Comparison of ENCODE assay signal across 23 cellular contexts in genomic region chr11:86453290-86454030, GRCh38.
DNase-seq lines count a peak whose midpoint lies in the region; ATAC-seq and TF ChIP-seq lines count a peak whose summit lies in the region.
"Had no signal": no experiment of that assay in that cellular context is flagged by ENCODE, and none has a peak within 500 bp of the region (broad histone marks: within the 10 kb centered on the region; RNA-seq: fewer than 3 reads in every experiment).

No MANE protein-coding gene starts in this region.

- no peak overlapping the region for H3K4me3 ChIP-seq in IMR-90 (ENCODE audit: insufficient read depth, low read depth, low read length)
- H3K4me3 ChIP-seq in neuronal stem cell (ENCODE audit: low read length in 2 of 2): no peak overlapping the region
- H3K4me3 ChIP-seq in CD8-positive, alpha-beta T cell (ENCODE audit: low read depth, low read length): no peak overlapping the region
- H3K4me3 ChIP-seq: left ventricle myocardium inferior, MG63, tibial artery had no signal

- TF ChIP-seq CTCF in IMR-90 (conservative IDR thresholded peaks at IDR 0.05; ENCODE audit: low read depth, low read length): no peak
- no peak for TF ChIP-seq CTCF in CD8-positive, alpha-beta T cell (IDR thresholded peaks at IDR 0.05)

- no peaks in the 10 kb centered on the region for H3K9me3 ChIP-seq in IMR-90 (ENCODE audit: control insufficient read depth, insufficient read depth, low read length)
- H3K9me3 ChIP-seq in neuronal stem cell (replicated peaks in 1 of 2; ENCODE audit: control insufficient read depth in 2 of 2, insufficient read depth in 1 of 2, low read depth in 1 of 2, low read length in 2 of 2): peaks cover 0 to 7% of the 10 kb centered on the region in 2 donors
- H3K9me3 ChIP-seq in CD8-positive, alpha-beta T cell (ENCODE audit: low read length): no peaks in the 10 kb centered on the region
- H3K9me3 ChIP-seq: left ventricle myocardium inferior, MG63, tibial artery had no signal

- no peak overlapping the region for H4K5ac ChIP-seq in IMR-90 (ENCODE audit: low read depth, low read length)

- POLR2A ChIA-PET in IMR-90 (lab: Charles Lee; ENCODE audit: unreplicated experiment): no interaction called here
- POLR2A ChIA-PET in CD8-positive, alpha-beta T cell (lab: Charles Lee): no interaction called here

- H3K27ac Mint-ChIP-seq in CD8-positive, alpha-beta T cell: no peak overlapping the region
- H3K27ac Mint-ChIP-seq: activated CD8-positive, alpha-beta T cell treated with anti-CD3 and anti-CD28 coated beads for 36 hours; activated T-cell treated with anti-CD3 and anti-CD28 coated beads, Interleukin-2, amount 50 U/mL, for 72 hours; T-cell had no signal

- dilution Hi-C loops in IMR-90 (cut with HindIII; ENCODE audit: low sequenced_read_pairs, unreplicated experiment): no loop called here

- H2AFZ ChIP-seq in IMR-90 (replicated peaks; ENCODE audit: low read length, poor library complexity) (no peak overlapping the region), neuronal stem cell (ENCODE audit: low read length) (peak overlapping the region; percentile 3)

- H3K27me3 ChIP-seq in IMR-90 (ENCODE audit: control insufficient read depth, insufficient read depth, low read length) (no peaks in the 10 kb centered on the region), neuronal stem cell (ENCODE audit: control insufficient read depth in 3 of 3, insufficient read depth in 3 of 3, low read depth in 1 of 3, low read length in 3 of 3) (no peaks in the 10 kb centered on the region)
- no peaks in the 10 kb centered on the region for H3K27me3 ChIP-seq in CD8-positive, alpha-beta T cell (ENCODE audit: insufficient read depth, low read length)
- H3K27me3 ChIP-seq: MG63, tibial artery had no signal

- H4K8ac ChIP-seq in IMR-90 (ENCODE audit: low read depth in 2 of 2, low read length in 2 of 2) (0 out of 4 replicates have a peak overlapping the region, but pooled peaks of 1 of the 2 experiments have one; percentile 4), neuronal stem cell (ENCODE audit: low read depth, low read length) (no peak overlapping the region)

- no peak overlapping the region for H3K18ac ChIP-seq in IMR-90 (ENCODE audit: low read depth, low read length)
- no peak overlapping the region for H3K18ac ChIP-seq in neuronal stem cell (ENCODE audit: low read length)

- no peak for TF ChIP-seq RAD21 in IMR-90 (IDR thresholded peaks at IDR 0.05; ENCODE audit: low read length)

- H3K56ac ChIP-seq in IMR-90 (ENCODE audit: extremely low read depth, insufficient read depth, low read length): no peak overlapping the region

- H3K4me3 Mint-ChIP-seq in CD8-positive, alpha-beta T cell: no peak overlapping the region
- H3K4me3 Mint-ChIP-seq: activated CD8-positive, alpha-beta T cell treated with anti-CD3 and anti-CD28 coated beads for 36 hours; activated T-cell treated with anti-CD3 and anti-CD28 coated beads, Interleukin-2, amount 50 U/mL, for 72 hours; T-cell had no signal

- no peak overlapping the region for H3K23ac ChIP-seq in IMR-90 (ENCODE audit: low read depth, low read length)
- H3K23ac ChIP-seq in neuronal stem cell (ENCODE audit: low read depth, low read length, poor library complexity): no peak overlapping the region

- H3K4ac ChIP-seq in IMR-90 (ENCODE audit: low read depth, low read length) (peak overlapping the region; percentile 24; the same call in 1 of the 2 replicates), neuronal stem cell (ENCODE audit: low read length) (no peak overlapping the region)

- H3K27ac ChIP-seq in IMR-90 (ENCODE audit: insufficient read depth, low read length) (no peak overlapping the region), caudate nucleus (ENCODE audit: low read depth, low read length) (peak overlapping the region; percentile 78), neuronal stem cell (replicated peaks; ENCODE audit: low read length) (no peak overlapping the region), substantia nigra (ENCODE audit: low read depth, low read length, poor library complexity, severe bottlenecking) (no peak overlapping the region)
- no peak overlapping the region for H3K27ac ChIP-seq in CD8-positive, alpha-beta T cell (ENCODE audit: low read depth, low read length)
- H3K27ac ChIP-seq: left ventricle myocardium inferior, tibial artery had no signal

- H2BK5ac ChIP-seq in IMR-90 (ENCODE audit: low read depth, low read length, poor library complexity, severe bottlenecking) (no peak overlapping the region), neuronal stem cell (ENCODE audit: low read length) (no peak overlapping the region)

- H3K79me1 ChIP-seq in IMR-90 (ENCODE audit: low read depth in 1 of 2, low read length in 2 of 2) (no peaks in the 10 kb centered on the region), neuronal stem cell (ENCODE audit: low read depth, low read length) (no peaks in the 10 kb centered on the region)

- no peak overlapping the region for H2BK12ac ChIP-seq in neuronal stem cell (ENCODE audit: low read length)

- TF ChIP-seq POLR2A in IMR-90 (IDR thresholded peaks at IDR 0.05; ENCODE audit: low read depth, low read length): no peak

- H3K4me2 ChIP-seq in IMR-90 (ENCODE audit: low read depth, low read length) (no peak overlapping the region), neuronal stem cell (ENCODE audit: insufficient read depth, low read length, poor library complexity, severe bottlenecking) (no peak overlapping the region)

- H2AK5ac ChIP-seq in IMR-90 (ENCODE audit: low read depth, low read length): peak overlapping the region; percentile 26; the same call in 1 of the 2 replicates
- no peak overlapping the region for H2AK5ac ChIP-seq in neuronal stem cell (ENCODE audit: low read depth, low read length)

- no peaks in the 10 kb centered on the region for H4K20me1 ChIP-seq in IMR-90 (ENCODE audit: insufficient read depth, low read length)

- ATAC-seq in IMR-90 (ENCODE audit: low read depth): no peak
- ATAC-seq in CD8-positive, alpha-beta T cell: no peak
- ATAC-seq in HG03095 (IDR thresholded peaks at IDR 0.05; ENCODE audit: unreplicated experiment): no peak
- ATAC-seq: activated CD8-positive, alpha-beta T cell treated with anti-CD3 and anti-CD28 coated beads for 36 hours; activated T-cell treated with anti-CD3 and anti-CD28 coated beads, Interleukin-2, amount 50 U/mL, for 72 hours; T-cell had no signal

- H4K91ac ChIP-seq in IMR-90 (ENCODE audit: insufficient read depth, low read depth, low read length) (no peak overlapping the region), neuronal stem cell (ENCODE audit: low read depth, low read length, poor library complexity) (no peak overlapping the region)

- no peaks in the 10 kb centered on the region for H3K27me3 Mint-ChIP-seq in CD8-positive, alpha-beta T cell (ENCODE audit: low read depth)
- H3K27me3 Mint-ChIP-seq: activated CD8-positive, alpha-beta T cell treated with anti-CD3 and anti-CD28 coated beads for 36 hours; T-cell had no signal

- CTCF ChIA-PET in IMR-90 (lab: Yijun Ruan, JAX): interaction anchor here (0.5 to 1.4 kb wide), 2 partner anchors 11 to 68 kb away, joined by 3 to 4 read pairs; no protein-coding TSS in a partner anchor
- CTCF ChIA-PET in CD8-positive, alpha-beta T cell (lab: Charles Lee): no interaction called here

- H3K4me1 Mint-ChIP-seq in CD8-positive, alpha-beta T cell (ENCODE audit: low read depth): no peaks in the 10 kb centered on the region

- in situ Hi-C loops in IMR-90 (cut with MboI; ENCODE audit: low sequenced_read_pairs): no loop called here

- DNase-seq in DMS 273 (lab: John Stamatoyannopoulos, UW; ENCODE audit: unreplicated experiment) (peak; percentile 2), DMS 273 treated with DMSO at 0.1 percent for 48 hours (lab: John Stamatoyannopoulos, UW) (no peak), IMR-90 (no peak), caudate nucleus (lab: John Stamatoyannopoulos, UW) (peak in 32 of 61 donors; percentile 5 to 89 (median 27)), neuronal stem cell (ENCODE audit: low spot score) (no peak), substantia nigra (lab: John Stamatoyannopoulos, UW) (no peak)
- DNase-seq in CD8-positive, alpha-beta T cell: no peak
- DNase-seq: 8988T; activated CD8-positive, alpha-beta T cell treated with anti-CD3 and anti-CD28 coated beads for 36 hours; activated T-cell treated with anti-CD3 and anti-CD28 coated beads, Interleukin-2, amount 50 U/mL, for 72 hours; C1 segment of cervical spinal cord; DMS79; effector memory CD4-positive, alpha-beta T cell; foreskin melanocyte; GOT3; left ventricle myocardium inferior; MG63; NCI-H2081 treated with DMSO at 0.1 percent for 48 hours; NCI-H526 treated with DMSO at 0.1 percent for 48 hours; RPMI8226; T-cell; tibial artery had no signal

- H3K14ac ChIP-seq in IMR-90 (replicated peaks; ENCODE audit: low read depth, low read length) (no peak overlapping the region; the same call in 1 of the 2 replicates), neuronal stem cell (ENCODE audit: low read length) (no peak overlapping the region)

- WGBS in IMR-90 (ENCODE audit: extremely low coverage in 2 of 2, insufficient read length in 1 of 2), 2 experiments: no CpG with 5 or more reads among the region's 2 CpGs
- WGBS in neuronal stem cell (ENCODE audit: extremely low coverage in 2 of 2, insufficient read length in 2 of 2, insufficient replicate concordance in 1 of 2), 2 donors: no CpG with 5 or more reads among the region's 2 CpGs

- H3K4me1 ChIP-seq in IMR-90 (ENCODE audit: control insufficient read depth, insufficient read depth, low read length) (peaks cover 2% of the 10 kb centered on the region; the same call in 1 of the 2 replicates), neuronal stem cell (ENCODE audit: control insufficient read depth in 2 of 2, insufficient read depth in 1 of 2, low read depth in 1 of 2, low read length in 2 of 2) (peaks cover 6 to 9% of the 10 kb centered on the region in 2 donors)
- H3K4me1 ChIP-seq in CD8-positive, alpha-beta T cell (ENCODE audit: insufficient read depth, low read length): no peaks in the 10 kb centered on the region

- no peak overlapping the region for H2AK9ac ChIP-seq in IMR-90 (replicated peaks; ENCODE audit: low read depth, low read length, poor library complexity)

- intact Hi-C loops in IMR-90 (cut with micrococcal nuclease): no loop called here
- intact Hi-C loops in CD8-positive, alpha-beta T cell (cut with DNase I, micrococcal nuclease): no loop called here

- H2BK15ac ChIP-seq in IMR-90 (ENCODE audit: low read depth, low read length): no peak overlapping the region
- H2BK15ac ChIP-seq in neuronal stem cell (ENCODE audit: low read length): no peak overlapping the region

- peaks cover 6% of the 10 kb centered on the region for H3K9me1 ChIP-seq in IMR-90 (ENCODE audit: insufficient read depth, low read length)

- BruUV-seq in IMR-90 (replicated peaks; lab: Mats Ljungman, UMichigan): no TSS peak

- H2BK120ac ChIP-seq in IMR-90 (ENCODE audit: low read depth, low read length): no peak overlapping the region
- no peak overlapping the region for H2BK120ac ChIP-seq in neuronal stem cell (ENCODE audit: low read depth, low read length)

- H3K9me3 Mint-ChIP-seq in CD8-positive, alpha-beta T cell: no peaks in the 10 kb centered on the region
- H3K9me3 Mint-ChIP-seq: activated CD8-positive, alpha-beta T cell treated with anti-CD3 and anti-CD28 coated beads for 36 hours; activated T-cell treated with anti-CD3 and anti-CD28 coated beads, Interleukin-2, amount 50 U/mL, for 72 hours; T-cell had no signal

- H3K36me3 ChIP-seq in IMR-90 (ENCODE audit: control insufficient read depth, insufficient read depth, low read length) (no peaks in the 10 kb centered on the region), neuronal stem cell (replicated peaks in 1 of 2; ENCODE audit: control insufficient read depth in 2 of 2, insufficient read depth in 2 of 2, low read length in 2 of 2) (peaks cover 0 to 12% of the 10 kb centered on the region in 2 donors)
- no peaks in the 10 kb centered on the region for H3K36me3 ChIP-seq in CD8-positive, alpha-beta T cell (ENCODE audit: insufficient read depth, low read length)
- H3K36me3 ChIP-seq: left ventricle myocardium inferior, MG63 had no signal

- H3K9ac ChIP-seq in IMR-90 (ENCODE audit: low read depth, low read length) (no peak overlapping the region), neuronal stem cell (ENCODE audit: low read depth, low read length, poor library complexity) (no peak overlapping the region)

- no peak overlapping the region for H2BK20ac ChIP-seq in IMR-90 (ENCODE audit: low read depth, low read length)

- no peaks in the 10 kb centered on the region for H3K36me3 Mint-ChIP-seq in CD8-positive, alpha-beta T cell
- H3K36me3 Mint-ChIP-seq: T-cell had no signal

Comparison
In these comparisons a context has a peak if more than half of its experiments do, and no peak if none do; other contexts are left out.
1. DNase-seq: peak in DMS 273 (single experiment) and caudate nucleus (32 of 61); none in DMS 273 treated with DMSO at 0.1 percent for 48 hours (single experiment), IMR-90 (single experiment), neuronal stem cell (single experiment), substantia nigra (0 of 49) and CD8-positive, alpha-beta T cell (0 of 7).